8 cellular contexts compared by ENCODE assay signal in genomic region chr6:37433657-37434271, GRCh38. TPM values are rescaled to one million over a fixed set of nuclear protein-coding genes. Genes with fewer than 3 reads are reported as not detected.
DNase-seq lines count a peak whose midpoint lies in the region; ATAC-seq and TF ChIP-seq lines count a peak whose summit lies in the region.

No MANE protein-coding gene starts in this region.

- H3K27ac ChIP-seq in brain microvascular endothelial cell (peak overlapping the region; percentile 80), right lobe of liver (peak overlapping the region; percentile 64 to 86 (median 83))

- H3K27me3 ChIP-seq in brain microvascular endothelial cell (replicated peaks) (no peaks in the 10 kb centered on the region), right lobe of liver (no peaks in the 10 kb centered on the region)

- H3K4me3 ChIP-seq in brain microvascular endothelial cell (ENCODE audit: low read depth, low read length) (peak overlapping the region; percentile 84), right lobe of liver (peak overlapping the region; percentile 86 to 98 (median 96))

- H3K4me1 ChIP-seq in right lobe of liver = peaks cover 0 to 11% (median 4%) of the 10 kb centered on the region in 4 donors

- TF ChIP-seq CTCF in brain microvascular endothelial cell (IDR thresholded peaks at IDR 0.05; ENCODE audit: low read depth, low read length, missing control alignments) (no peak), right lobe of liver (IDR thresholded peaks at IDR 0.05) (no peak)

- H3K36me3 ChIP-seq in brain microvascular endothelial cell (replicated peaks) = peaks cover 14% of the 10 kb centered on the region
- peaks cover 4 to 30% (median 6%) of the 10 kb centered on the region in 4 donors for H3K36me3 ChIP-seq in right lobe of liver

- WGBS in right lobe of liver (ENCODE audit: insufficient coverage, low coverage, low lambda C conversion rate, missing lambda C conversion rate) = 13% methylated on average over 12 of the region's 13 CpGs

- intact Hi-C loops in right lobe of liver (cut with DNase I) = no loop called here

- in situ Hi-C loops in brain microvascular endothelial cell (cut with HindIII; ENCODE audit: low pct_ligation_motif_present, low sequenced_read_pairs) = no loop called here

- no peaks in the 10 kb centered on the region for H3K9me3 ChIP-seq in right lobe of liver

- TF ChIP-seq POLR2A in right lobe of liver (IDR thresholded peaks at IDR 0.05) = no peak

- peak; percentile 29 for DNase-seq in AG08396 (ENCODE audit: low spot score)
- DNase-seq in SW480 (ENCODE audit: low spot score) = peak; percentile 1
- DNase-seq in brain microvascular endothelial cell = peak; percentile 5
- DNase-seq in right lobe of liver = peak in 2 of 3 donors; percentile 28 to 50
- peak; percentile 10 for DNase-seq in stimulated activated CD8-positive, alpha-beta memory T cell treated with anti-CD3 and anti-CD28 coated beads, Interleukin-12 subunit alpha, Interleukin-12 subunit beta, amount 100 ng/mL, for 1 hour (ENCODE audit: low read depth)
- DNase-seq in LoVo (ENCODE audit: low spot score) = no peak

- ATAC-seq in GM19023 (IDR thresholded peaks at IDR 0.05; ENCODE audit: unreplicated experiment) (peak; percentile 39), HG03175 (IDR thresholded peaks at IDR 0.05; ENCODE audit: unreplicated experiment) (peak; percentile 22), right lobe of liver (peak; percentile 35 to 42 (median 40))

RNA-seq across cellular contexts. Expression of gene CMTR1, which starts 0.7 kb away (rescaled TPM):
- 10 to 100 TPM; 15.6 to 22.3 (median 16.5) TPM for total RNA-seq in right lobe of liver
